Comparison of ENCODE assay signal across 1 cellular context in the genomic region with DNA sequence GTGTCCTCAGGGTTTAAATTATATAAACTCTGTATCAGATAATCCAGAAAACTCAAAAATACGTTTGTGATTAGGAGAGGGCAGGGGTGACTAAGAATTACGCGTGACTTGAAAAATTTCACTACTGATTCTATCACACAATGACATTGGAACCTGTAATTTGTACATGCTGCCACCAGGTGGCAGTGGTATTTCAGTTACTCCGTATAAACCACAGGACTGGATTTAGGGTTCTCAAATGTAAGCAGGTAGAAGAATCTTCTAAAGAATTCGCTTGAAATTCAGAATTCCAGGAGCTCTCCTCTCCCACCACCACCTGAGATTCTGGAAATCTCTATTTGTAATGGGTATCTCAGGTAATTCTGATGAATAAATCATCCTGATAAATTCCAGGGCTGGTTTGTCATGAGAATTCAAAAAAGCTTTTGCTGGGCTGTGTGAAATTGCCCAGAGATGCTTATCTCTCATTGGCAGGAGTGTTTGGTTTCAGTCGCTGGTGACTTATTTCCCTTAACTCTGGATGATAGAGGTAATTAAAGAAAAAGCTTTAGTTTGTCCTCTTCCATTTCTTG.
TF ChIP-seq lines count a peak whose summit lies in the region.

No MANE protein-coding gene starts in this region.

TF ChIP-seq in GM23338, 12 proteins besides CTCF, POLR2A, EP300 and RAD21 (continued from another document):
- TF ChIP-seq ZNF462 (CRISPR knock-in tag; IDR thresholded peaks at IDR 0.05) = no peak
- TF ChIP-seq, protein P1, sequence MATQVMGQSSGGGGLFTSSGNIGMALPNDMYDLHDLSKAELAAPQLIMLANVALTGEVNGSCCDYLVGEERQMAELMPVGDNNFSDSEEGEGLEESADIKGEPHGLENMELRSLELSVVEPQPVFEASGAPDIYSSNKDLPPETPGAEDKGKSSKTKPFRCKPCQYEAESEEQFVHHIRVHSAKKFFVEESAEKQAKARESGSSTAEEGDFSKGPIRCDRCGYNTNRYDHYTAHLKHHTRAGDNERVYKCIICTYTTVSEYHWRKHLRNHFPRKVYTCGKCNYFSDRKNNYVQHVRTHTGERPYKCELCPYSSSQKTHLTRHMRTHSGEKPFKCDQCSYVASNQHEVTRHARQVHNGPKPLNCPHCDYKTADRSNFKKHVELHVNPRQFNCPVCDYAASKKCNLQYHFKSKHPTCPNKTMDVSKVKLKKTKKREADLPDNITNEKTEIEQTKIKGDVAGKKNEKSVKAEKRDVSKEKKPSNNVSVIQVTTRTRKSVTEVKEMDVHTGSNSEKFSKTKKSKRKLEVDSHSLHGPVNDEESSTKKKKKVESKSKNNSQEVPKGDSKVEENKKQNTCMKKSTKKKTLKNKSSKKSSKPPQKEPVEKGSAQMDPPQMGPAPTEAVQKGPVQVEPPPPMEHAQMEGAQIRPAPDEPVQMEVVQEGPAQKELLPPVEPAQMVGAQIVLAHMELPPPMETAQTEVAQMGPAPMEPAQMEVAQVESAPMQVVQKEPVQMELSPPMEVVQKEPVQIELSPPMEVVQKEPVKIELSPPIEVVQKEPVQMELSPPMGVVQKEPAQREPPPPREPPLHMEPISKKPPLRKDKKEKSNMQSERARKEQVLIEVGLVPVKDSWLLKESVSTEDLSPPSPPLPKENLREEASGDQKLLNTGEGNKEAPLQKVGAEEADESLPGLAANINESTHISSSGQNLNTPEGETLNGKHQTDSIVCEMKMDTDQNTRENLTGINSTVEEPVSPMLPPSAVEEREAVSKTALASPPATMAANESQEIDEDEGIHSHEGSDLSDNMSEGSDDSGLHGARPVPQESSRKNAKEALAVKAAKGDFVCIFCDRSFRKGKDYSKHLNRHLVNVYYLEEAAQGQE (IDR thresholded peaks at IDR 0.05; ENCODE audit: unreplicated experiment) = no peak
